22 cellular contexts compared by ENCODE assay signal in genomic region chr12:87384226-87384625, GRCh38.
DNase-seq lines count a peak whose midpoint lies in the region; ATAC-seq, FAIRE-seq and TF ChIP-seq lines count a peak whose summit lies in the region.
"Had no signal": no experiment of that assay in that cellular context is flagged by ENCODE, and none has a peak within 500 bp of the region (broad histone marks: within the 10 kb centered on the region; RNA-seq: fewer than 3 reads in every experiment).

No MANE protein-coding gene starts in this region.

- no peaks in the 10 kb centered on the region for H3K79me2 ChIP-seq in mesendoderm (ENCODE audit: control insufficient read depth, insufficient read depth, low read length)

- H2BK15ac ChIP-seq in mesendoderm (replicated peaks; ENCODE audit: low read depth), result no peak overlapping the region

- no peak for TF ChIP-seq CTCF in WTC11 (IDR thresholded peaks at IDR 0.05)

- no peak overlapping the region for H3K4me3 ChIP-seq in mesendoderm (ENCODE audit: low read length)
- H3K4me3 ChIP-seq: GM12878 had no signal

- no peak overlapping the region for H3K4me3 Mint-ChIP-seq in WTC11
- H3K4me3 Mint-ChIP-seq: CD4-positive, CD25-positive, alpha-beta regulatory T cell; CD8-positive, alpha-beta memory T cell; H9 had no signal

- peak overlapping the region; percentile 10 for H3K27ac Mint-ChIP-seq in WTC11
- H3K27ac Mint-ChIP-seq: CD4-positive, CD25-positive, alpha-beta regulatory T cell; CD8-positive, alpha-beta memory T cell had no signal

- no peaks in the 10 kb centered on the region for H3K27me3 ChIP-seq in mesendoderm (ENCODE audit: insufficient read depth, low read length, poor library complexity)
- H3K27me3 ChIP-seq: BE2C had no signal

- POLR2A ChIA-PET in WTC11 (lab: Charles Lee), result no interaction called here

- no peak overlapping the region for H3K4me2 ChIP-seq in mesendoderm (ENCODE audit: low read length)

- H3K4me1 ChIP-seq in mesendoderm (ENCODE audit: control insufficient read depth, low read depth, low read length), result peaks cover 9% of the 10 kb centered on the region

- no peak overlapping the region for H4K5ac ChIP-seq in mesendoderm (ENCODE audit: low read length)

- no peak overlapping the region for H3K27ac ChIP-seq in mesendoderm (ENCODE audit: low read depth, low read length)
- H3K27ac ChIP-seq: HL-60 had no signal

- H3K9ac ChIP-seq in mesendoderm (ENCODE audit: low read length), result no peak overlapping the region

- peaks cover 25% of the 10 kb centered on the region for H3K4me1 Mint-ChIP-seq in WTC11
- H3K4me1 Mint-ChIP-seq: CD4-positive, CD25-positive, alpha-beta regulatory T cell; CD8-positive, alpha-beta memory T cell had no signal

- H2BK5ac ChIP-seq in mesendoderm (ENCODE audit: low read length), result no peak overlapping the region

- peaks cover 11% of the 10 kb centered on the region for H3K9me3 Mint-ChIP-seq in WTC11

- H3K36me3 Mint-ChIP-seq in WTC11, result peaks cover 9% of the 10 kb centered on the region
- H3K36me3 Mint-ChIP-seq: CD4-positive, CD25-positive, alpha-beta regulatory T cell; CD8-positive, alpha-beta memory T cell had no signal

- FAIRE-seq in frontal cortex (lab: Jason Lieb, UNC), result no peak
- FAIRE-seq: A204.1, GM12878, GM19239, H1, HTR-8/SVneo had no signal

- peak overlapping the region; percentile 22 for H2AK5ac ChIP-seq in mesendoderm (ENCODE audit: low read length)

- DNase-seq in HT-29 (ENCODE audit: low spot score), result peak; percentile 33
- no peak for DNase-seq in WTC11 (ENCODE audit: low spot score)
- no peak for DNase-seq in mesendoderm
- no peak for DNase-seq in NCI-H1105 (lab: John Stamatoyannopoulos, UW)
- no peak for DNase-seq in frontal cortex (ENCODE audit: low spot score in 2 of 2)
- DNase-seq: ACHN; BE2C; C1 segment of cervical spinal cord; CD4-positive, CD25-positive, alpha-beta regulatory T cell; CD8-positive, alpha-beta memory T cell; COR-L47; DMS 273 treated with DMSO at 0.1 percent for 48 hours; DND-41; EL; H9 had no signal

- no peaks in the 10 kb centered on the region for H3K36me3 ChIP-seq in mesendoderm (ENCODE audit: control insufficient read depth, insufficient read depth, low read length)
- H3K36me3 ChIP-seq: BE2C had no signal

- H2BK120ac ChIP-seq in mesendoderm (ENCODE audit: low read depth, low read length), result no peak overlapping the region

- no peak overlapping the region for H3K56ac ChIP-seq in mesendoderm (ENCODE audit: low read length)

- H3K23ac ChIP-seq in mesendoderm (ENCODE audit: low read length), result no peak overlapping the region

- CTCF ChIA-PET in WTC11 (lab: Charles Lee), result no interaction called here

- H3K79me1 ChIP-seq in mesendoderm (ENCODE audit: low read length), result no peaks in the 10 kb centered on the region

- peak overlapping the region; percentile 13 for H4K8ac ChIP-seq in mesendoderm (ENCODE audit: low read depth, low read length)

- ATAC-seq in WTC11 (no peak), HG03521 (IDR thresholded peaks at IDR 0.05; ENCODE audit: unreplicated experiment) (no peak)
- ATAC-seq: GM12878 had no signal

- WGBS in mesendoderm (ENCODE audit: extremely low coverage, insufficient coverage, low lambda C conversion rate), result no CpG with 5 or more reads among the region's 3 CpGs

- H3K27me3 Mint-ChIP-seq in WTC11 (ENCODE audit: low read depth), result no peaks in the 10 kb centered on the region
- H3K27me3 Mint-ChIP-seq: CD4-positive, CD25-positive, alpha-beta regulatory T cell; CD8-positive, alpha-beta memory T cell had no signal

- H3K18ac ChIP-seq in mesendoderm (ENCODE audit: low read length), result no peak overlapping the region

- no peak overlapping the region for H3K4ac ChIP-seq in mesendoderm (ENCODE audit: low read depth, low read length)

TF ChIP-seq in WTC11, 78 proteins besides CTCF, POLR2A, EP300 and RAD21 (continues in another document):
- TF ChIP-seq, protein P1, sequence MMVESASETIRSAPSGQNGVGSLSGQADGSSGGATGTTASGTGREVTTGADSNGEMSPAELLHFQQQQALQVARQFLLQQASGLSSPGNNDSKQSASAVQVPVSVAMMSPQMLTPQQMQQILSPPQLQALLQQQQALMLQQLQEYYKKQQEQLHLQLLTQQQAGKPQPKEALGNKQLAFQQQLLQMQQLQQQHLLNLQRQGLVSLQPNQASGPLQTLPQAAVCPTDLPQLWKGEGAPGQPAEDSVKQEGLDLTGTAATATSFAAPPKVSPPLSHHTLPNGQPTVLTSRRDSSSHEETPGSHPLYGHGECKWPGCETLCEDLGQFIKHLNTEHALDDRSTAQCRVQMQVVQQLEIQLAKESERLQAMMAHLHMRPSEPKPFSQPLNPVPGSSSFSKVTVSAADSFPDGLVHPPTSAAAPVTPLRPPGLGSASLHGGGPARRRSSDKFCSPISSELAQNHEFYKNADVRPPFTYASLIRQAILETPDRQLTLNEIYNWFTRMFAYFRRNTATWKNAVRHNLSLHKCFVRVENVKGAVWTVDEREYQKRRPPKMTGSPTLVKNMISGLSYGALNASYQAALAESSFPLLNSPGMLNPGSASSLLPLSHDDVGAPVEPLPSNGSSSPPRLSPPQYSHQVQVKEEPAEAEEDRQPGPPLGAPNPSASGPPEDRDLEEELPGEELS (CRISPR knock-in tag; IDR thresholded peaks at IDR 0.05), result no peak
- no peak for TF ChIP-seq ZNF263 (CRISPR knock-in tag; IDR thresholded peaks at IDR 0.05; ENCODE audit: low read depth)
- no peak for TF ChIP-seq ZNF423 (CRISPR knock-in tag; IDR thresholded peaks at IDR 0.05)
- no peak for TF ChIP-seq NR3C1 (CRISPR knock-in tag; conservative IDR thresholded peaks at IDR 0.05; ENCODE audit: low read depth)
- no peak for TF ChIP-seq TP53 (CRISPR knock-in tag; IDR thresholded peaks at IDR 0.05)
- TF ChIP-seq, protein P2, sequence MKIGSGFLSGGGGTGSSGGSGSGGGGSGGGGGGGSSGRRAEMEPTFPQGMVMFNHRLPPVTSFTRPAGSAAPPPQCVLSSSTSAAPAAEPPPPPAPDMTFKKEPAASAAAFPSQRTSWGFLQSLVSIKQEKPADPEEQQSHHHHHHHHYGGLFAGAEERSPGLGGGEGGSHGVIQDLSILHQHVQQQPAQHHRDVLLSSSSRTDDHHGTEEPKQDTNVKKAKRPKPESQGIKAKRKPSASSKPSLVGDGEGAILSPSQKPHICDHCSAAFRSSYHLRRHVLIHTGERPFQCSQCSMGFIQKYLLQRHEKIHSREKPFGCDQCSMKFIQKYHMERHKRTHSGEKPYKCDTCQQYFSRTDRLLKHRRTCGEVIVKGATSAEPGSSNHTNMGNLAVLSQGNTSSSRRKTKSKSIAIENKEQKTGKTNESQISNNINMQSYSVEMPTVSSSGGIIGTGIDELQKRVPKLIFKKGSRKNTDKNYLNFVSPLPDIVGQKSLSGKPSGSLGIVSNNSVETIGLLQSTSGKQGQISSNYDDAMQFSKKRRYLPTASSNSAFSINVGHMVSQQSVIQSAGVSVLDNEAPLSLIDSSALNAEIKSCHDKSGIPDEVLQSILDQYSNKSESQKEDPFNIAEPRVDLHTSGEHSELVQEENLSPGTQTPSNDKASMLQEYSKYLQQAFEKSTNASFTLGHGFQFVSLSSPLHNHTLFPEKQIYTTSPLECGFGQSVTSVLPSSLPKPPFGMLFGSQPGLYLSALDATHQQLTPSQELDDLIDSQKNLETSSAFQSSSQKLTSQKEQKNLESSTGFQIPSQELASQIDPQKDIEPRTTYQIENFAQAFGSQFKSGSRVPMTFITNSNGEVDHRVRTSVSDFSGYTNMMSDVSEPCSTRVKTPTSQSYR (CRISPR knock-in tag; IDR thresholded peaks at IDR 0.05), result no peak
- no peak for TF ChIP-seq ATF1 (CRISPR knock-in tag; IDR thresholded peaks at IDR 0.05)
- TF ChIP-seq ZNF671 (CRISPR knock-in tag; IDR thresholded peaks at IDR 0.05), result no peak
- no peak for TF ChIP-seq RORB (CRISPR knock-in tag; IDR thresholded peaks at IDR 0.05)
- TF ChIP-seq, protein P3, sequence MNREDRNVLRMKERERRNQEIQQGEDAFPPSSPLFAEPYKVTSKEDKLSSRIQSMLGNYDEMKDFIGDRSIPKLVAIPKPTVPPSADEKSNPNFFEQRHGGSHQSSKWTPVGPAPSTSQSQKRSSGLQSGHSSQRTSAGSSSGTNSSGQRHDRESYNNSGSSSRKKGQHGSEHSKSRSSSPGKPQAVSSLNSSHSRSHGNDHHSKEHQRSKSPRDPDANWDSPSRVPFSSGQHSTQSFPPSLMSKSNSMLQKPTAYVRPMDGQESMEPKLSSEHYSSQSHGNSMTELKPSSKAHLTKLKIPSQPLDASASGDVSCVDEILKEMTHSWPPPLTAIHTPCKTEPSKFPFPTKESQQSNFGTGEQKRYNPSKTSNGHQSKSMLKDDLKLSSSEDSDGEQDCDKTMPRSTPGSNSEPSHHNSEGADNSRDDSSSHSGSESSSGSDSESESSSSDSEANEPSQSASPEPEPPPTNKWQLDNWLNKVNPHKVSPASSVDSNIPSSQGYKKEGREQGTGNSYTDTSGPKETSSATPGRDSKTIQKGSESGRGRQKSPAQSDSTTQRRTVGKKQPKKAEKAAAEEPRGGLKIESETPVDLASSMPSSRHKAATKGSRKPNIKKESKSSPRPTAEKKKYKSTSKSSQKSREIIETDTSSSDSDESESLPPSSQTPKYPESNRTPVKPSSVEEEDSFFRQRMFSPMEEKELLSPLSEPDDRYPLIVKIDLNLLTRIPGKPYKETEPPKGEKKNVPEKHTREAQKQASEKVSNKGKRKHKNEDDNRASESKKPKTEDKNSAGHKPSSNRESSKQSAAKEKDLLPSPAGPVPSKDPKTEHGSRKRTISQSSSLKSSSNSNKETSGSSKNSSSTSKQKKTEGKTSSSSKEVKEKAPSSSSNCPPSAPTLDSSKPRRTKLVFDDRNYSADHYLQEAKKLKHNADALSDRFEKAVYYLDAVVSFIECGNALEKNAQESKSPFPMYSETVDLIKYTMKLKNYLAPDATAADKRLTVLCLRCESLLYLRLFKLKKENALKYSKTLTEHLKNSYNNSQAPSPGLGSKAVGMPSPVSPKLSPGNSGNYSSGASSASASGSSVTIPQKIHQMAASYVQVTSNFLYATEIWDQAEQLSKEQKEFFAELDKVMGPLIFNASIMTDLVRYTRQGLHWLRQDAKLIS (CRISPR knock-in tag; IDR thresholded peaks at IDR 0.05; ENCODE audit: borderline replicate concordance), result no peak
- no peak for TF ChIP-seq GTF2I (CRISPR knock-in tag; conservative IDR thresholded peaks at IDR 0.05)
